Comparison of ENCODE assay signal across 14 cellular contexts in the genomic region with DNA sequence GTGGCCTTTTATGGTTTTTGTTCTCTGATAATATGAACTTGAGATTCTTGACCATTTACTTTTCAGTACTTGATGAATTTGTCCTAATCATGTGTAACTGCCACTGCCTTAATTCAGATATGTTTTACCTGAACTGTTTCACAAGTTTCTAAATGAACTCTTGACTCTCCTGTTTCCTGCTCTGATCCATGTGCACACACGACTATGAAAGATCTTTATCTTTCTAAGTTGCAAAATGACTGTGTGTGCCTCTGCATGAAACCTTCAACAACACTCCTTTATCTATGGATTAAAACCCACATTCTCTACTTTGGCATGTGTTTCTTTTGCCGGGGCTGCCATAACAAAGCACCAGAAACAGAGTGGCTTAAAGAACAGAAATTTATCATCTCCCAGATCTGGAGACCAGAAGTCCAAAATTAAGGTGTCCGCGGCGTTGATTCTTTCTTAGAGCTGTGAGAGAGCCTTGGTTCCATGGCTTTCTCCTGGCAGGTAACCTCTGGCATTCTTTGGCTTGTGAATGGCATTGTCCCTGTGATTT.
DNase-seq lines count a peak whose midpoint lies in the region; ATAC-seq lines count a peak whose summit lies in the region.
"Had no signal": no experiment of that assay in that cellular context is flagged by ENCODE, and none has a peak within 500 bp of the region (broad histone marks: within the 10 kb centered on the region; RNA-seq: fewer than 3 reads in every experiment).

No MANE protein-coding gene starts in this region.

- DNase-seq in left lobe of liver (ENCODE audit: low spot score) (no peak), NCI-H2029 treated with DMSO at 0.1 percent for 48 hours (lab: John Stamatoyannopoulos, UW) (no peak)
- DNase-seq: activated CD8-positive, alpha-beta memory T cell treated with anti-CD3 and anti-CD28 coated beads, Interleukin-2, amount 50 U/mL, for 48 hours; heart right ventricle; Kasumi-1; mesenchymal stem cell; stimulated activated CD4-positive, alpha-beta T cell treated with anti-CD3 and anti-CD28 coated beads, Interleukin-2, amount 100 ng/mL, for 24 hours; stimulated activated naive CD4-positive, alpha-beta T cell had no signal

- ATAC-seq in GM18907 (IDR thresholded peaks at IDR 0.05; ENCODE audit: unreplicated experiment) (peak; percentile 43), GM21619 (IDR thresholded peaks at IDR 0.05; ENCODE audit: unreplicated experiment) (peak; percentile 37), HG03571 (IDR thresholded peaks at IDR 0.05; ENCODE audit: unreplicated experiment) (peak; percentile 35), left lobe of liver (peak; percentile 43), HG03039 (IDR thresholded peaks at IDR 0.05; ENCODE audit: unreplicated experiment) (no peak), HG03025 (IDR thresholded peaks at IDR 0.05; ENCODE audit: low FRiP score, unreplicated experiment) (no peak)
- ATAC-seq: heart right ventricle, Panc1 had no signal

Comparison
In these comparisons a context has a peak if more than half of its experiments do, and no peak if none do; other contexts are left out.
1. ATAC-seq: peak in GM18907 (single experiment), GM21619 (single experiment), HG03571 (single experiment) and left lobe of liver (single experiment); none in HG03039 (single experiment) and HG03025 (single experiment).